8 cellular contexts compared by ENCODE assay signal in the genomic region with DNA sequence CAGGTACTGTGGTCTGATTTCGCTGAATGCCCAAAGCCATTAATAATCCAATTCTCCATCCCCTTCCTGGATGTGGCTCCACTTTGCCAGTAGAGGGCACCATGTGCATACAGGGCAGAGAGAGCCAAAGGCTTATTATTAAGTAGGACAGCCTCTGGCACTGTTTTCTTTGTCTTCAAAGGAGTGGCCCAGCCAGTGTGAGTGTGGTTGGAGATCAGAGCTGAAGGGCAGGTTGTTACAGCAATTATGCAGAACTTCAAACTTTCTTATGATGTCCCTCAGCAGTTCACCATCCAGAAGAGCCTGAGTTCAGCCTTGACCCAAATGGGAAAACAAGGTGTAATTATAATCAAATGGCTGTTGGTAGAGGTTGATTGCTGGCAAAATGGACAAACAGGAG. TPM values are rescaled to one million over a fixed set of nuclear protein-coding genes. Genes with fewer than 3 reads are reported as not detected.
DNase-seq lines count a peak whose midpoint lies in the region; ATAC-seq, FAIRE-seq and TF ChIP-seq lines count a peak whose summit lies in the region.

No MANE protein-coding gene starts in this region.

- BruUV-seq in HepG2 (replicated peaks; lab: Mats Ljungman, UMichigan), result no TSS peak

- POLR2A ChIA-PET in HepG2 (lab: Yijun Ruan, JAX), result no interaction called here

- H3K9me3 ChIP-seq in HepG2 (ENCODE audit: low read length), result no peaks in the 10 kb centered on the region

- TF ChIP-seq EP300 in HepG2 (IDR thresholded peaks at IDR 0.05; ENCODE audit: low read depth in 2 of 2, low read length in 2 of 2), result no peak
- no peak for TF ChIP-seq EP300 in HepG2 (CRISPR knock-in tag; IDR thresholded peaks at IDR 0.05; ENCODE audit: borderline replicate concordance)

- no peak overlapping the region for H3K4me3 ChIP-seq in choroid plexus epithelial cell (ENCODE audit: low read depth, low read length)
- H3K4me3 ChIP-seq in HepG2 (replicated peaks in 1 of 3; ENCODE audit: insufficient read depth in 1 of 3, low read depth in 2 of 3, low read length in 3 of 3), result no peak overlapping the region

- intact Hi-C loops in HepG2 (cut with micrococcal nuclease; ENCODE audit: unreplicated experiment), result loop anchor here (1.0 to 2.0 kb wide), 2 partner anchors 170 to 218 kb away; no protein-coding TSS in a partner anchor

- ATAC-seq in GM19025 (IDR thresholded peaks at IDR 0.05; ENCODE audit: low read depth, unreplicated experiment), result peak; percentile 92
- ATAC-seq in HG03135 (IDR thresholded peaks at IDR 0.05; ENCODE audit: unreplicated experiment), result peak; percentile 95
- peak; percentile 78 to 95 for ATAC-seq in activated CD4-positive, CD25-positive, alpha-beta regulatory T cell treated with anti-CD3 and anti-CD28 coated beads, Interleukin-2, amount 50 U/mL, for 24 hours
- peak; percentile 99 for ATAC-seq in HepG2

- no peaks in the 10 kb centered on the region for H3K27me3 ChIP-seq in HepG2 (ENCODE audit: control insufficient read depth in 1 of 2, insufficient read depth in 2 of 2, low read length in 2 of 2)

- peak overlapping the region; percentile 51; the same call in 1 of the 2 replicates for H3K4me2 ChIP-seq in HepG2 (ENCODE audit: low read depth, low read length)

- WGBS in HepG2 (ENCODE audit: low lambda C conversion rate), result 11% methylated on average over 1 of the region's 1 CpG

- H3K4me1 ChIP-seq in HepG2 (ENCODE audit: insufficient read depth, low read length), result peaks cover 7% of the 10 kb centered on the region; the same call in 1 of the 2 replicates

- peak; percentile 51; the same call in 1 of the 2 replicates for TF ChIP-seq RAD21 in HepG2 (CRISPR knock-in tag; IDR thresholded peaks at IDR 0.05)

- in situ Hi-C loops in HepG2 (cut with HindIII; ENCODE audit: extremely low pct_ligation_motif_present, low pct_unique_long_range_greater_than_20kb), result loop anchor here (25.0 kb wide), 1 partner anchor 520 kb away; no protein-coding TSS in a partner anchor

- FAIRE-seq in HepG2 (lab: Jason Lieb, UNC), result peak; percentile 87

- H3K79me2 ChIP-seq in HepG2 (ENCODE audit: insufficient read depth, low read length), result no peaks in the 10 kb centered on the region

- H3K36me3 ChIP-seq in HepG2 (replicated peaks in 1 of 2; ENCODE audit: control insufficient read depth in 1 of 2, insufficient read depth in 2 of 2, low read length in 2 of 2), result no peaks in the 10 kb centered on the region

- no peak overlapping the region for H3K9ac ChIP-seq in HepG2 (ENCODE audit: insufficient read depth, low read depth, low read length)

- TF ChIP-seq POLR2A in HepG2 (IDR thresholded peaks at IDR 0.05; ENCODE audit: insufficient read depth in 1 of 2, low read depth in 2 of 2, low read length in 2 of 2), result no peak

- CTCF ChIA-PET in HepG2 (lab: Yijun Ruan, JAX; ENCODE audit: low intra/inter-chr PET ratio, low total read pairs), result interaction anchor here (2.0 to 3.0 kb wide), 2 partner anchors 12 to 218 kb away, joined by 11 to 22 read pairs; no protein-coding TSS in a partner anchor

- no peak overlapping the region for H3K27ac ChIP-seq in HepG2 (ENCODE audit: extremely low read length, insufficient read depth, low read length)

- peak; percentile 99 for TF ChIP-seq CTCF in choroid plexus epithelial cell (conservative IDR thresholded peaks at IDR 0.05; ENCODE audit: low read depth, low read length)
- TF ChIP-seq CTCF in HepG2 (CRISPR knock-in tag; IDR thresholded peaks at IDR 0.05), result peak; percentile 93

- H4K20me1 ChIP-seq in HepG2 (ENCODE audit: insufficient read depth, low read length), result no peaks in the 10 kb centered on the region

- no peak overlapping the region for H2AFZ ChIP-seq in HepG2 (ENCODE audit: low read length)

- peak in 10 of 14 donors; percentile 4 to 36 (median 28) for DNase-seq in C1 segment of cervical spinal cord (lab: John Stamatoyannopoulos, UW)
- DNase-seq in NCI-H2196 (lab: John Stamatoyannopoulos, UW; ENCODE audit: unreplicated experiment), result peak; percentile 66
- DNase-seq in choroid plexus epithelial cell (ENCODE audit: low read depth), result peak; percentile 87
- DNase-seq in HepG2 (ENCODE audit: low spot score), result peak; percentile 67
- peak; percentile 19 for DNase-seq in stimulated activated CD8-positive, alpha-beta memory T cell treated with anti-CD3 and anti-CD28 coated beads, Interleukin-4, amount 100 ng/mL, for 24 hours (ENCODE audit: low read depth)

TF ChIP-seq in HepG2, 621 proteins besides CTCF, POLR2A, EP300 and RAD21 (continues in another document):
- TF ChIP-seq ZSCAN21 (CRISPR knock-in tag; IDR thresholded peaks at IDR 0.05; ENCODE audit: borderline replicate concordance), result no peak
- TF ChIP-seq ZFYVE20 (CRISPR knock-in tag; IDR thresholded peaks at IDR 0.05; ENCODE audit: borderline replicate concordance, low read depth), result no peak
- TF ChIP-seq ELF3 (CRISPR knock-in tag; IDR thresholded peaks at IDR 0.05), result peak; percentile 73
- no peak for TF ChIP-seq ZZZ3 (CRISPR knock-in tag; IDR thresholded peaks at IDR 0.05; ENCODE audit: borderline replicate concordance)
- TF ChIP-seq, protein P1, sequence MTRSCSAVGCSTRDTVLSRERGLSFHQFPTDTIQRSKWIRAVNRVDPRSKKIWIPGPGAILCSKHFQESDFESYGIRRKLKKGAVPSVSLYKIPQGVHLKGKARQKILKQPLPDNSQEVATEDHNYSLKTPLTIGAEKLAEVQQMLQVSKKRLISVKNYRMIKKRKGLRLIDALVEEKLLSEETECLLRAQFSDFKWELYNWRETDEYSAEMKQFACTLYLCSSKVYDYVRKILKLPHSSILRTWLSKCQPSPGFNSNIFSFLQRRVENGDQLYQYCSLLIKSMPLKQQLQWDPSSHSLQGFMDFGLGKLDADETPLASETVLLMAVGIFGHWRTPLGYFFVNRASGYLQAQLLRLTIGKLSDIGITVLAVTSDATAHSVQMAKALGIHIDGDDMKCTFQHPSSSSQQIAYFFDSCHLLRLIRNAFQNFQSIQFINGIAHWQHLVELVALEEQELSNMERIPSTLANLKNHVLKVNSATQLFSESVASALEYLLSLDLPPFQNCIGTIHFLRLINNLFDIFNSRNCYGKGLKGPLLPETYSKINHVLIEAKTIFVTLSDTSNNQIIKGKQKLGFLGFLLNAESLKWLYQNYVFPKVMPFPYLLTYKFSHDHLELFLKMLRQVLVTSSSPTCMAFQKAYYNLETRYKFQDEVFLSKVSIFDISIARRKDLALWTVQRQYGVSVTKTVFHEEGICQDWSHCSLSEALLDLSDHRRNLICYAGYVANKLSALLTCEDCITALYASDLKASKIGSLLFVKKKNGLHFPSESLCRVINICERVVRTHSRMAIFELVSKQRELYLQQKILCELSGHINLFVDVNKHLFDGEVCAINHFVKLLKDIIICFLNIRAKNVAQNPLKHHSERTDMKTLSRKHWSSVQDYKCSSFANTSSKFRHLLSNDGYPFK (CRISPR knock-in tag; IDR thresholded peaks at IDR 0.05; ENCODE audit: borderline replicate concordance), result no peak
- no peak for TF ChIP-seq ZNF224 (CRISPR knock-in tag; IDR thresholded peaks at IDR 0.05)
- TF ChIP-seq ELF1 (CRISPR knock-in tag; IDR thresholded peaks at IDR 0.05), result peak; percentile 86
- 0 out of 2 replicates have a peak, but pooled peaks have one; percentile 19 for TF ChIP-seq SAP130 (CRISPR knock-in tag; IDR thresholded peaks at IDR 0.05; ENCODE audit: low read depth)
- TF ChIP-seq PLRG1 (conservative IDR thresholded peaks at IDR 0.05), result no peak
- TF ChIP-seq ZMAT3 (CRISPR knock-in tag; conservative IDR thresholded peaks at IDR 0.05), result no peak
- TF ChIP-seq, protein P2, sequence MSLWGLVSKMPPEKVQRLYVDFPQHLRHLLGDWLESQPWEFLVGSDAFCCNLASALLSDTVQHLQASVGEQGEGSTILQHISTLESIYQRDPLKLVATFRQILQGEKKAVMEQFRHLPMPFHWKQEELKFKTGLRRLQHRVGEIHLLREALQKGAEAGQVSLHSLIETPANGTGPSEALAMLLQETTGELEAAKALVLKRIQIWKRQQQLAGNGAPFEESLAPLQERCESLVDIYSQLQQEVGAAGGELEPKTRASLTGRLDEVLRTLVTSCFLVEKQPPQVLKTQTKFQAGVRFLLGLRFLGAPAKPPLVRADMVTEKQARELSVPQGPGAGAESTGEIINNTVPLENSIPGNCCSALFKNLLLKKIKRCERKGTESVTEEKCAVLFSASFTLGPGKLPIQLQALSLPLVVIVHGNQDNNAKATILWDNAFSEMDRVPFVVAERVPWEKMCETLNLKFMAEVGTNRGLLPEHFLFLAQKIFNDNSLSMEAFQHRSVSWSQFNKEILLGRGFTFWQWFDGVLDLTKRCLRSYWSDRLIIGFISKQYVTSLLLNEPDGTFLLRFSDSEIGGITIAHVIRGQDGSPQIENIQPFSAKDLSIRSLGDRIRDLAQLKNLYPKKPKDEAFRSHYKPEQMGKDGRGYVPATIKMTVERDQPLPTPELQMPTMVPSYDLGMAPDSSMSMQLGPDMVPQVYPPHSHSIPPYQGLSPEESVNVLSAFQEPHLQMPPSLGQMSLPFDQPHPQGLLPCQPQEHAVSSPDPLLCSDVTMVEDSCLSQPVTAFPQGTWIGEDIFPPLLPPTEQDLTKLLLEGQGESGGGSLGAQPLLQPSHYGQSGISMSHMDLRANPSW (CRISPR knock-in tag; IDR thresholded peaks at IDR 0.05; ENCODE audit: borderline replicate concordance), result no peak

RNA-seq across cellular contexts. Expression of a gene that starts 38.6 kb away (rescaled TPM):
- total RNA-seq in HepG2 (2016; rRNA removed; fragmentation: Illumina TruSeq; extraction: Trizol), result 52.7 and 94.3 TPM in 2 replicates
- 12.3 and 13.8 TPM in 2 replicates for total RNA-seq in HepG2 (2016; cell fraction: cytosol; rRNA removed; fragmentation: Illumina TruSeq; extraction: Trizol; ENCODE audit: low read depth)
- total RNA-seq in HepG2 (2016; cell fraction: insoluble cytoplasmic fraction; rRNA removed; fragmentation: Illumina TruSeq; extraction: Trizol), result 49.2 and 95.9 TPM in 2 replicates
- total RNA-seq in HepG2 (2016; cell fraction: membrane; rRNA removed; fragmentation: Illumina TruSeq; extraction: Trizol), result 24.9 and 26.3 TPM in 2 replicates
- total RNA-seq in HepG2 (2016; cell fraction: nucleus; rRNA removed; fragmentation: Illumina TruSeq; extraction: Trizol), result 146 and 159 TPM in 2 replicates
- polyA plus RNA-seq in HepG2 (2011; rRNA removed), result 107 and 128 TPM in 2 replicates
- 103 and 138 TPM in 2 replicates for polyA plus RNA-seq in HepG2 (2011; cell fraction: cytosol; rRNA removed)
- 160 and 195 TPM in 2 replicates for polyA plus RNA-seq in HepG2 (2011; cell fraction: nucleus; rRNA removed)
- 93.3 and 95.0 TPM in 2 replicates for polyA plus RNA-seq in HepG2 (2012)
- polyA plus RNA-seq in HepG2 (2016; cell fraction: cytosol; fragmentation: Illumina TruSeq; extraction: Trizol; ENCODE audit: low read depth), result 3.4 and 3.5 TPM in 2 replicates
- 42.2 and 43.3 TPM in 2 replicates for polyA plus RNA-seq in HepG2 (2016; cell fraction: insoluble cytoplasmic fraction; fragmentation: Illumina TruSeq; extraction: Trizol; ENCODE audit: low read depth)
- 8.1 and 10.3 TPM in 2 replicates for polyA plus RNA-seq in HepG2 (2016; cell fraction: membrane; fragmentation: Illumina TruSeq; extraction: Trizol; ENCODE audit: low read depth)
- polyA plus RNA-seq in HepG2 (2016; cell fraction: nucleus; fragmentation: Illumina TruSeq; extraction: Trizol; ENCODE audit: insufficient read depth, low read depth), result 117 and 121 TPM in 2 replicates
- polyA minus RNA-seq in HepG2 (2011; rRNA and poly(A)+ RNA removed; ENCODE audit: low replicate concordance), result 52.0 and 515 TPM in 2 replicates
- polyA minus RNA-seq in HepG2 (2011; cell fraction: cytosol; rRNA and poly(A)+ RNA removed), result 154 and 169 TPM in 2 replicates
- 456 and 483 TPM in 2 replicates for polyA minus RNA-seq in HepG2 (2011; cell fraction: nucleus; rRNA and poly(A)+ RNA removed)

Comparison
In these comparisons a context has a peak if more than half of its experiments do, and no peak if none do; other contexts are left out.
1. DNase-seq: peak in every context shown above with its lines; median percentile 87 in choroid plexus epithelial cell; 67 in HepG2; 66 in NCI-H2196; 28 in C1 segment of cervical spinal cord; 19 in stimulated activated CD8-positive, alpha-beta memory T cell treated with anti-CD3 and anti-CD28 coated beads, Interleukin-4, amount 100 ng/mL, for 24 hours.